ENCODE assay signal across 10 cellular contexts in genomic region chr13:74070065-74070464, GRCh38.
A peak's percentile ranks its signal among the peaks of the same experiment; 100 is the strongest.
DNase-seq lines count a peak whose midpoint lies in the region; ATAC-seq and TF ChIP-seq lines count a peak whose summit lies in the region.
"Had no signal": no experiment of that assay in that cellular context is flagged by ENCODE, and none has a peak within 500 bp of the region (broad histone marks: within the 10 kb centered on the region; RNA-seq: fewer than 3 reads in every experiment).

No MANE protein-coding gene starts in this region.

- POLR2A ChIA-PET in HEK293T (lab: Yijun Ruan, JAX), result no interaction called here

- CTCF ChIA-PET in HEK293T (lab: Yijun Ruan, JAX), result no interaction called here

- H3K36me3 Mint-ChIP-seq in IgD-negative memory B cell, result peaks cover 4% of the 10 kb centered on the region
- H3K36me3 Mint-ChIP-seq in activated naive CD4-positive, alpha-beta T cell treated with anti-CD3 and anti-CD28 coated beads, Interleukin-2, amount 50 U/mL, for 72 hours, result peaks cover 10 to 16% of the 10 kb centered on the region in 2 donors

- peaks cover 46 to 62% (median 58%) of the 10 kb centered on the region in 3 donors for H3K4me1 Mint-ChIP-seq in IgD-negative memory B cell

- H3K27me3 Mint-ChIP-seq in IgD-negative memory B cell, result no peaks in the 10 kb centered on the region

- H3K4me3 Mint-ChIP-seq in IgD-negative memory B cell, result peak overlapping the region; percentile 0 to 87 (median 46)

- H3K27ac Mint-ChIP-seq in IgD-negative memory B cell, result peak overlapping the region; percentile 3 to 60 (median 14)
- peak overlapping the region in 1 of 2 donors; percentile 25 for H3K27ac Mint-ChIP-seq in activated naive CD4-positive, alpha-beta T cell treated with anti-CD3 and anti-CD28 coated beads, Interleukin-2, amount 50 U/mL, for 72 hours

- peak; percentile 25 for DNase-seq in CD1c-positive myeloid dendritic cell (ENCODE audit: extremely low spot score)
- DNase-seq in activated naive CD4-positive, alpha-beta T cell treated with anti-CD3 and anti-CD28 coated beads, Interleukin-2, amount 50 U/mL, for 72 hours (ENCODE audit: low spot score in 2 of 2), result no peak
- no peak for DNase-seq in SHP77 (lab: John Stamatoyannopoulos, UW)
- no peak for DNase-seq in NCI-H2227 (lab: John Stamatoyannopoulos, UW; ENCODE audit: unreplicated experiment)
- no peak for DNase-seq in HEK293T (ENCODE audit: extremely low spot score)
- DNase-seq in NCI-H1048 (lab: John Stamatoyannopoulos, UW), result no peak
- DNase-seq: left ventricle myocardium superior, NCI-H774 had no signal

- ATAC-seq in GM19035 (IDR thresholded peaks at IDR 0.05; ENCODE audit: unreplicated experiment), result peak; percentile 62
- peak; percentile 83 to 85 for ATAC-seq in activated naive CD4-positive, alpha-beta T cell treated with anti-CD3 and anti-CD28 coated beads, Interleukin-2, amount 50 U/mL, for 72 hours
- ATAC-seq: left ventricle myocardium superior had no signal

- no peaks in the 10 kb centered on the region for H3K9me3 Mint-ChIP-seq in IgD-negative memory B cell
- H3K9me3 Mint-ChIP-seq in activated naive CD4-positive, alpha-beta T cell treated with anti-CD3 and anti-CD28 coated beads, Interleukin-2, amount 50 U/mL, for 72 hours, result peaks cover 0 to 5% of the 10 kb centered on the region in 2 donors

TF ChIP-seq in HEK293T, 16 proteins besides CTCF, POLR2A, EP300 and RAD21:
- TF ChIP-seq L3MBTL2 (conservative IDR thresholded peaks at IDR 0.05) (no peak), ELF4 (IDR thresholded peaks at IDR 0.05) (no peak), FOXK2 (IDR thresholded peaks at IDR 0.05) (no peak), SP1 (IDR thresholded peaks at IDR 0.05) (no peak), FOXA1 (IDR thresholded peaks at IDR 0.05) (no peak), TARDBP (IDR thresholded peaks at IDR 0.05) (no peak), FOXM1 (IDR thresholded peaks at IDR 0.05; ENCODE audit: borderline replicate concordance) (no peak), PKNOX1 (IDR thresholded peaks at IDR 0.05) (no peak), BHLHE40 (IDR thresholded peaks at IDR 0.05; ENCODE audit: borderline replicate concordance) (no peak), NFRKB (IDR thresholded peaks at IDR 0.05) (no peak), ZNF384 (IDR thresholded peaks at IDR 0.05) (no peak), LEF1 (IDR thresholded peaks at IDR 0.05; ENCODE audit: borderline replicate concordance) (no peak), HDGF (IDR thresholded peaks at IDR 0.05; ENCODE audit: borderline replicate concordance) (no peak), CTBP1 (IDR thresholded peaks at IDR 0.05; ENCODE audit: borderline replicate concordance) (no peak), ARNT (IDR thresholded peaks at IDR 0.05) (no peak), SUZ12 (IDR thresholded peaks at IDR 0.05) (no peak)
TF ChIP-seq in HEK293T: peak in this region for 0.
